In genomic region chr7:137297551-137298463, GRCh38 we compare ENCODE assay signal across 1 cellular context.
A peak's percentile ranks its signal among the peaks of the same experiment; 100 is the strongest.
TF ChIP-seq lines count a peak whose summit lies in the region.

No MANE protein-coding gene starts in this region.

TF ChIP-seq in HepG2, 621 proteins besides CTCF, POLR2A, EP300 and RAD21:
- TF ChIP-seq ZNF572 (CRISPR knock-in tag; IDR thresholded peaks at IDR 0.05), result no peak
- no peak for TF ChIP-seq ZNF10 (CRISPR knock-in tag; IDR thresholded peaks at IDR 0.05; ENCODE audit: borderline replicate concordance, low read depth)
- TF ChIP-seq FOXJ3 (CRISPR knock-in tag; IDR thresholded peaks at IDR 0.05; ENCODE audit: borderline replicate concordance), result no peak
- no peak for TF ChIP-seq UBTF (CRISPR knock-in tag; IDR thresholded peaks at IDR 0.05)
- peak; percentile 39; the same call in 1 of the 2 replicates for TF ChIP-seq BCL6 (CRISPR knock-in tag; IDR thresholded peaks at IDR 0.05)
- TF ChIP-seq ZUFSP (CRISPR knock-in tag; IDR thresholded peaks at IDR 0.05; ENCODE audit: borderline replicate concordance), result no peak
- no peak for TF ChIP-seq ZNF510 (CRISPR knock-in tag; IDR thresholded peaks at IDR 0.05; ENCODE audit: low read depth)
TF ChIP-seq in HepG2: peak in this region for 1.
